ENCODE assay signal across 7 cellular contexts in genomic region chr11:47395225-47396048, GRCh38. TPM values are rescaled to one million over a fixed set of nuclear protein-coding genes. Genes with fewer than 3 reads are reported as not detected.
DNase-seq lines count a peak whose midpoint lies in the region; ATAC-seq and TF ChIP-seq lines count a peak whose summit lies in the region.
"Had no signal": no experiment of that assay in that cellular context is flagged by ENCODE, and none has a peak within 500 bp of the region (broad histone marks: within the 10 kb centered on the region; RNA-seq: fewer than 3 reads in every experiment).

No MANE protein-coding gene starts in this region.

- no peak overlapping the region for H2AFZ ChIP-seq in trophoblast cell (ENCODE audit: insufficient read depth, low read length, poor library complexity)
- no peak overlapping the region for H2AFZ ChIP-seq in PC-3 (ENCODE audit: low read length)

- H3K4me3 ChIP-seq in trophoblast cell (ENCODE audit: low read depth, low read length): no peak overlapping the region
- H3K4me3 ChIP-seq in PC-3 (ENCODE audit: low read length): no peak overlapping the region

- CTCF ChIA-PET in PC-3 (lab: Charles Lee): no interaction called here

- H4K91ac ChIP-seq in trophoblast cell (ENCODE audit: low read depth, low read length): no peak overlapping the region

- H3K4me3 Mint-ChIP-seq in activated naive CD8-positive, alpha-beta T cell treated with anti-CD3 and anti-CD28 coated beads, Interleukin-2, amount 50 U/mL, for 24 hours: no peak overlapping the region

- no TSS peak for BruUV-seq in PC-3 (replicated peaks; lab: Mats Ljungman, UMichigan)

- no peak overlapping the region for H2BK120ac ChIP-seq in trophoblast cell (ENCODE audit: insufficient read depth, low read length, poor library complexity)

- H3K4me2 ChIP-seq in trophoblast cell (ENCODE audit: low read length) (no peak overlapping the region), PC-3 (ENCODE audit: low read length) (no peak overlapping the region)

- no peaks in the 10 kb centered on the region for H3K27me3 Mint-ChIP-seq in activated naive CD8-positive, alpha-beta T cell treated with anti-CD3 and anti-CD28 coated beads, Interleukin-2, amount 50 U/mL, for 24 hours
- H3K27me3 Mint-ChIP-seq: progenitor cell of endocrine pancreas had no signal

- no peaks in the 10 kb centered on the region for H4K20me1 ChIP-seq in PC-3 (ENCODE audit: low read length)

- no peak for DNase-seq in activated naive CD8-positive, alpha-beta T cell treated with anti-CD3 and anti-CD28 coated beads, Interleukin-2, amount 50 U/mL, for 24 hours
- DNase-seq in trophoblast cell (no peak), PC-3 (no peak)
- no peak for DNase-seq in stimulated activated CD4-positive, alpha-beta T cell treated with anti-CD3 and anti-CD28 coated beads, Interleukin-2, amount 100 ng/mL, for 48 hours

- H2BK12ac ChIP-seq in trophoblast cell (ENCODE audit: low read length): no peak overlapping the region

- no peaks in the 10 kb centered on the region for H3F3A ChIP-seq in PC-3 (ENCODE audit: low read length, unreplicated experiment)

- no peaks in the 10 kb centered on the region for H3K9me3 Mint-ChIP-seq in activated naive CD8-positive, alpha-beta T cell treated with anti-CD3 and anti-CD28 coated beads, Interleukin-2, amount 50 U/mL, for 24 hours

- intact Hi-C loops in PC-3 (cut with micrococcal nuclease): no loop called here

- H3K79me2 ChIP-seq in trophoblast cell (ENCODE audit: control insufficient read depth, insufficient read depth, low read length, poor library complexity): peaks cover 3% of the 10 kb centered on the region
- no peaks in the 10 kb centered on the region for H3K79me2 ChIP-seq in PC-3 (ENCODE audit: low read length)

- no peak overlapping the region for H4K12ac ChIP-seq in trophoblast cell (ENCODE audit: low read depth, low read length)

- H3K18ac ChIP-seq in trophoblast cell (ENCODE audit: low read length): no peak overlapping the region

- peaks cover 3% of the 10 kb centered on the region for H3K79me1 ChIP-seq in trophoblast cell (ENCODE audit: low read length)

- peak overlapping the region; percentile 6 for H4K8ac ChIP-seq in trophoblast cell (ENCODE audit: low read depth, low read length)

- H3K4ac ChIP-seq in trophoblast cell (ENCODE audit: low read depth, low read length): no peak overlapping the region

- no peak for TF ChIP-seq CTCF in PC-3 (conservative IDR thresholded peaks at IDR 0.05; ENCODE audit: low read depth, low read length)

- no peaks in the 10 kb centered on the region for H3K9me3 ChIP-seq in trophoblast cell (ENCODE audit: insufficient read depth, low read depth, low read length)
- no peaks in the 10 kb centered on the region for H3K9me3 ChIP-seq in PC-3 (ENCODE audit: low read length)

- H2AK5ac ChIP-seq in trophoblast cell (ENCODE audit: low read length): no peak overlapping the region

- no peaks in the 10 kb centered on the region for H3K9me2 ChIP-seq in PC-3 (replicated peaks; ENCODE audit: low read length)

- POLR2A ChIA-PET in PC-3 (lab: Charles Lee; ENCODE audit: unreplicated experiment): no interaction called here

- no peaks in the 10 kb centered on the region for H3K36me3 Mint-ChIP-seq in activated naive CD8-positive, alpha-beta T cell treated with anti-CD3 and anti-CD28 coated beads, Interleukin-2, amount 50 U/mL, for 24 hours (ENCODE audit: low read depth)

- H3K4me1 Mint-ChIP-seq in activated naive CD8-positive, alpha-beta T cell treated with anti-CD3 and anti-CD28 coated beads, Interleukin-2, amount 50 U/mL, for 24 hours: peaks cover 38% of the 10 kb centered on the region

- H3K23ac ChIP-seq in trophoblast cell (ENCODE audit: low read length): no peak overlapping the region

- H3K9ac ChIP-seq in trophoblast cell (ENCODE audit: low read length) (no peak overlapping the region), PC-3 (ENCODE audit: low read length) (no peak overlapping the region)

- H3K27ac Mint-ChIP-seq in activated naive CD8-positive, alpha-beta T cell treated with anti-CD3 and anti-CD28 coated beads, Interleukin-2, amount 50 U/mL, for 24 hours: peak overlapping the region; percentile 83
- H3K27ac Mint-ChIP-seq: progenitor cell of endocrine pancreas had no signal

- H3K36me3 ChIP-seq in trophoblast cell (ENCODE audit: control insufficient read depth in 1 of 2, insufficient read depth in 2 of 2, low read length in 2 of 2): no peaks in the 10 kb centered on the region
- no peaks in the 10 kb centered on the region for H3K36me3 ChIP-seq in PC-3 (ENCODE audit: low read depth, low read length)

- H3K27ac ChIP-seq in trophoblast cell (ENCODE audit: low read depth, low read length) (no peak overlapping the region), PC-3 (ENCODE audit: low read length) (no peak overlapping the region)

- WGBS in trophoblast cell (ENCODE audit: extremely low coverage, insufficient coverage, insufficient read length): no CpG with 5 or more reads among the region's 25 CpGs

- no peak overlapping the region for H2BK5ac ChIP-seq in trophoblast cell (ENCODE audit: low read depth, low read length, poor library complexity)

- H3K27me3 ChIP-seq in trophoblast cell (ENCODE audit: insufficient read depth, low read length) (no peaks in the 10 kb centered on the region), PC-3 (ENCODE audit: low read length) (no peaks in the 10 kb centered on the region)

- ATAC-seq in HG02610 (IDR thresholded peaks at IDR 0.05; ENCODE audit: unreplicated experiment) (peak; percentile 9), PC-3 (no peak), GM21723 (IDR thresholded peaks at IDR 0.05; ENCODE audit: unreplicated experiment) (no peak)
- ATAC-seq in activated naive CD8-positive, alpha-beta T cell treated with anti-CD3 and anti-CD28 coated beads, Interleukin-2, amount 50 U/mL, for 24 hours: no peak

- peaks cover 0 to 4% of the 10 kb centered on the region in 2 experiments for H3K4me1 ChIP-seq in trophoblast cell (ENCODE audit: control insufficient read depth in 1 of 2, insufficient read depth in 2 of 2, low read length in 2 of 2)
- no peaks in the 10 kb centered on the region for H3K4me1 ChIP-seq in PC-3 (ENCODE audit: insufficient read depth, low read length)

- H3K14ac ChIP-seq in trophoblast cell (ENCODE audit: low read length): no peak overlapping the region

RNA-seq across cellular contexts. Expression of gene SLC39A13, which starts 13.0 kb away (rescaled TPM):
- polyA plus RNA-seq in trophoblast cell (2013): 27.5 and 28.6 TPM in 2 replicates
- total RNA-seq in PC-3 (2014; rRNA removed): 29.4 and 32.5 TPM in 2 replicates

RNA-seq across cellular contexts. Expression of gene SPI1, which starts 17.1 kb away (rescaled TPM):
- polyA plus RNA-seq in trophoblast cell (2013): 0.08 TPM in 2 replicates
- 0.22 TPM in 1 of 2 replicates, not detected in the other for total RNA-seq in PC-3 (2014; rRNA removed)
- total RNA-seq: progenitor cell of endocrine pancreas had no signal

RNA-seq across cellular contexts. Expression of gene PSMC3, which starts 30.8 kb away (rescaled TPM):
- 124 and 126 TPM in 2 replicates for polyA plus RNA-seq in trophoblast cell (2013)
- 275 and 314 TPM in 2 replicates for total RNA-seq in PC-3 (2014; rRNA removed)

RNA-seq across cellular contexts. Expression of gene MYBPC3, which starts 42.9 kb away (rescaled TPM):
- polyA plus RNA-seq in trophoblast cell (2013): 0.01 TPM in 2 replicates
- not detected in 2 replicates for total RNA-seq in PC-3 (2014; rRNA removed)

RNA-seq across cellular contexts. Expression of gene RAPSN, which starts 53.5 kb away (rescaled TPM):
- polyA plus RNA-seq in trophoblast cell (2013): 0.15 and 0.40 TPM in 2 replicates
- total RNA-seq in PC-3 (2014; rRNA removed): 0.23 TPM in 1 of 2 replicates, not detected in the other
